ENCODE assay signal across 17 cellular contexts in the genomic region with DNA sequence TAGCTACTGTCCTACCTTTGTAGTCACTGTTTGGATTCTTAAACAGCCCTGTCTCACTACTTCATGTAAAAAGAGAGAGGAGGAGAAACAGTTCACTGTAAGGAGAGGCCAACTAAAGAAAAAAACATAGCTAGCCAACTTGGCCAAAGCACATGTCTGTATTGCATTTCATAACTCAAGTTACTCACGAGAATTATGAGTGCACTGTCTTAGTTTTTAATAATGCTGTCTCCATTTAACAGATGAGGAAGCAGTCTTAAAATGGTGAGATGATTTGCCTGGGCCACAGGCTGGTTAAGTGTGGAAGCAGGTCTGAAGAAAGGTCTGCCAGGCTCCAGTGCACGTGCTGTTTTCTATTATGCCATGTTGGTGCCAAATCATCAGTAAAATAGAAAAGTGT.
DNase-seq lines count a peak whose midpoint lies in the region; ATAC-seq and TF ChIP-seq lines count a peak whose summit lies in the region.
"Had no signal": no experiment of that assay in that cellular context is flagged by ENCODE, and none has a peak within 500 bp of the region (broad histone marks: within the 10 kb centered on the region; RNA-seq: fewer than 3 reads in every experiment).

No MANE protein-coding gene starts in this region.

- peak overlapping the region in 1 of 3 experiments; percentile 21 for H3K4me3 Mint-ChIP-seq in nephron
- H3K4me3 Mint-ChIP-seq: activated naive CD8-positive, alpha-beta T cell; WTC11 had no signal

- WGBS in suprapubic skin: 29% methylated on average over 2 of the region's 2 CpGs

- TF ChIP-seq CTCF in AG10803 (conservative IDR thresholded peaks at IDR 0.05; ENCODE audit: low read length) (no peak), fibroblast of pulmonary artery (IDR thresholded peaks at IDR 0.05; ENCODE audit: low read length, missing control alignments) (no peak), nephron (IDR thresholded peaks at IDR 0.05; ENCODE audit: unreplicated experiment in 3 of 3) (no peak), suprapubic skin (IDR thresholded peaks at IDR 0.05) (no peak)

- no peak for ATAC-seq in GM18867 (IDR thresholded peaks at IDR 0.05; ENCODE audit: unreplicated experiment)
- ATAC-seq: WTC11 had no signal

- H3K27ac Mint-ChIP-seq in nephron: peak overlapping the region; percentile 70 to 78 (median 76)
- H3K27ac Mint-ChIP-seq: activated naive CD8-positive, alpha-beta T cell; WTC11 had no signal

- no peaks in the 10 kb centered on the region for H3K9me3 ChIP-seq in suprapubic skin
- H3K9me3 ChIP-seq: HAP-1, neutrophil, testis had no signal

- H3K4me1 ChIP-seq in suprapubic skin: peaks cover 13% of the 10 kb centered on the region

- no peak overlapping the region for H3K27ac ChIP-seq in suprapubic skin
- H3K27ac ChIP-seq: neutrophil, testis had no signal

- TF ChIP-seq POLR2A in suprapubic skin (IDR thresholded peaks at IDR 0.05): no peak

- H3K4me3 ChIP-seq in AG10803 (ENCODE audit: low read length) (no peak overlapping the region), fibroblast of pulmonary artery (replicated peaks; ENCODE audit: low read depth, low read length) (no peak overlapping the region), suprapubic skin (no peak overlapping the region)
- H3K4me3 ChIP-seq: HAP-1, testis had no signal

- no peak for TF ChIP-seq EP300 in suprapubic skin (IDR thresholded peaks at IDR 0.05)

- H3K36me3 Mint-ChIP-seq in nephron (ENCODE audit: low read depth): peaks cover 3% of the 10 kb centered on the region

- no peaks in the 10 kb centered on the region for H3K9me3 Mint-ChIP-seq in nephron
- H3K9me3 Mint-ChIP-seq: WTC11 had no signal

- peak; percentile 38 for DNase-seq in AG10803 (ENCODE audit: low read depth)
- DNase-seq in NAMALWA (ENCODE audit: low spot score): peak; percentile 33
- peak; percentile 27 for DNase-seq in fibroblast of pulmonary artery (ENCODE audit: low read depth)
- DNase-seq in hepatic stellate cell (ENCODE audit: low spot score): no peak
- DNase-seq in suprapubic skin (ENCODE audit: low spot score in 2 of 2): no peak
- DNase-seq in T-helper 2 cell: no peak
- DNase-seq: activated CD8-positive, alpha-beta memory T cell treated with anti-CD3 and anti-CD28 coated beads, Interleukin-2, amount 50 U/mL, for 48 hours; COR-L47; NCI-H2029 treated with DMSO at 0.1 percent for 48 hours; stimulated activated CD4-positive, alpha-beta T cell treated with anti-CD3 and anti-CD28 coated beads, Interleukin-12 subunit alpha, Interleukin-12 subunit beta, amount 100 ng/mL, for 4 hours; testis had no signal

- peaks cover 22% of the 10 kb centered on the region for H3K4me1 Mint-ChIP-seq in nephron
- H3K4me1 Mint-ChIP-seq: WTC11 had no signal

- no peaks in the 10 kb centered on the region for H3K36me3 ChIP-seq in suprapubic skin
- H3K36me3 ChIP-seq: HAP-1, neutrophil had no signal

- H3K27me3 Mint-ChIP-seq in nephron (ENCODE audit: low read depth): no peaks in the 10 kb centered on the region
- H3K27me3 Mint-ChIP-seq: activated naive CD8-positive, alpha-beta T cell had no signal

- H3K27me3 ChIP-seq in suprapubic skin: no peaks in the 10 kb centered on the region
- H3K27me3 ChIP-seq: neutrophil, testis had no signal

Comparison
In these comparisons a context has a peak if more than half of its experiments do, and no peak if none do; other contexts are left out.
1. DNase-seq: peak in AG10803 (single experiment), NAMALWA (single experiment) and fibroblast of pulmonary artery (single experiment); none in hepatic stellate cell (single experiment), suprapubic skin (0 of 2) and T-helper 2 cell (0 of 5).